ENCODE assay signal across 14 cellular contexts in the genomic region with DNA sequence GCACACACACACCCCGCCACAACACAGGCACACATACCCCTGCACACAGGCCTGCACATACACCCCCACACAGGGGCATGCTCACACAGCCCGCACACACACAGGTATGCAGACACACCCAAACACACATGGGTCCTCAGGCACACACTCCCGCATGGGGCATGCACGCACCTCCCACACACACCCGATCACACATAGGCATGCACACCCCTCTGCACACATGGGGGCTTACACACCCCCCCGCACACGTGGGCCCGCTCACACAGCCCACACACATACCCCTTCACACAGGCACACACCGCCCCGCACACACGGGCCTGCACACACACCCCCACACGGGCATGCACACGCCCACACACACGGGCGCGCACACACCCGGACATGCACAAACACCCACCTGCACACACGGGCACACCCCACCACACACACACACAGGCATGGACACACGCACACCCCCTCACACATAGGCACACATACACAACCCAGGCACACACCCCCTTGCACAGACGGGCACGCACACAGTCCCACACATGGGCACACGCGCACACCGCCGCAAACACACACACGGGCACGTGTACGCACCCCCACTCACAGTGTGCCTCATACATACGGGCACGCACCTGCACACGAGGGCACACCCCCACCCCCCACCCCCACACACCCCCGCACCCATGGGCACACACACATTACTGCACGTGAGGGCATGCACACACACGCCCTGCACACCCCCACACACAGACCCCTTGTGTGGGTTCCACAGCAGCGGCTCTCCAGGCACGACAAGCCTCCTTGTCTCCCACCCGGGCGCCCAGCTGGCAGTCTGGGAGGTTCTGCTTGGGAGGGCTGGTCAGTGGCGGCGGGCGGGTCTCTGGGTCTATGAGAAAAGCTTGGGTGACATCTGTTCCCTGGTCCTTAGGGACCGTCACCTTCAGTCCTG. TPM values are rescaled to one million over a fixed set of nuclear protein-coding genes. Genes with fewer than 3 reads are reported as not detected.
DNase-seq lines count a peak whose midpoint lies in the region; ATAC-seq, FAIRE-seq and TF ChIP-seq lines count a peak whose summit lies in the region.
"Had no signal": no experiment of that assay in that cellular context is flagged by ENCODE, and none has a peak within 500 bp of the region (broad histone marks: within the 10 kb centered on the region; RNA-seq: fewer than 3 reads in every experiment).

No MANE protein-coding gene starts in this region.

- H3K36me3 ChIP-seq in H1 (ENCODE audit: control insufficient read depth in 2 of 4, insufficient read depth in 4 of 4, low read length in 3 of 4) (peaks cover 13 to 46% (median 33%) of the 10 kb centered on the region in 4 experiments), hepatocyte (replicated peaks; ENCODE audit: insufficient read depth, low read depth) (no peaks in the 10 kb centered on the region)

- TF ChIP-seq POLR2A in H1 (IDR thresholded peaks at IDR 0.05; ENCODE audit: control extremely low read depth in 1 of 2, low read depth in 2 of 2, low read length in 2 of 2), result no peak

- DNase-seq in Right ventricle myocardium inferior (ENCODE audit: missing footprints) (peak; percentile 50), right cardiac atrium (no peak), H1 (ENCODE audit: low read depth in 1 of 2, low spot score in 2 of 2) (no peak), nephron progenitor cell (no peak), hepatocyte (ENCODE audit: low spot score) (no peak), NCI-H1436 treated with DMSO at 0.1 percent for 48 hours (lab: John Stamatoyannopoulos, UW) (no peak)
- DNase-seq: NCI-H146, NCI-H2081 treated with DMSO at 0.1 percent for 48 hours, NCI-H524 had no signal

- no peak overlapping the region for H4K5ac ChIP-seq in H1 (ENCODE audit: insufficient read length, low read depth, low read length)

- H2BK120ac ChIP-seq in H1 (replicated peaks; ENCODE audit: low read depth, low read length), result no peak overlapping the region

- peaks cover 21% of the 10 kb centered on the region for H3K36me3 Mint-ChIP-seq in nephron progenitor cell (ENCODE audit: low read depth)

- H3K4me1 ChIP-seq in right cardiac atrium (ENCODE audit: control insufficient read depth, insufficient read depth, low read length), result no peaks in the 10 kb centered on the region
- H3K4me1 ChIP-seq in H1 (replicated peaks in 1 of 4; ENCODE audit: control insufficient read depth in 3 of 4, insufficient read depth in 4 of 4, low read length in 3 of 4), result no peaks in the 10 kb centered on the region; a peak in 1 of 7 replicates
- H3K4me1 ChIP-seq in hepatocyte (ENCODE audit: insufficient read depth), result no peaks in the 10 kb centered on the region
- H3K4me1 ChIP-seq: A549 had no signal

- H2BK20ac ChIP-seq in H1 (ENCODE audit: low read length), result no peak overlapping the region

- ATAC-seq in Right ventricle myocardium inferior (no peak), right cardiac atrium (no peak), HG02973 (IDR thresholded peaks at IDR 0.05; ENCODE audit: unreplicated experiment) (no peak)
- ATAC-seq: A549 had no signal

- intact Hi-C loops in Right ventricle myocardium inferior (cut with DNase I) (no loop called here), right cardiac atrium (cut with DNase I) (no loop called here)

- no peaks in the 10 kb centered on the region for H3K27me3 Mint-ChIP-seq in nephron progenitor cell (ENCODE audit: low read depth, poor library complexity)

- H3K9ac ChIP-seq in H1 (replicated peaks in 1 of 4; ENCODE audit: extremely low read depth in 1 of 4, low read depth in 3 of 4, low read length in 3 of 4), result no peak overlapping the region

- H3K18ac ChIP-seq in H1 (ENCODE audit: extremely low read depth, low read length), result no peak overlapping the region

- H3K79me1 ChIP-seq in H1 (ENCODE audit: low read depth, low read length), result 0 out of 2 replicates have a peak, but pooled peaks cover 3% of the 10 kb centered on the region

- no peak overlapping the region for H3K27ac ChIP-seq in right cardiac atrium (ENCODE audit: low read length)
- H3K27ac ChIP-seq in H1 (ENCODE audit: low read depth, low read length), result no peak overlapping the region
- H3K27ac ChIP-seq in hepatocyte, result no peak overlapping the region
- H3K27ac ChIP-seq: A549 had no signal

- no peaks in the 10 kb centered on the region for H3K9me2 ChIP-seq in hepatocyte (replicated peaks; ENCODE audit: insufficient read depth)

- no peak overlapping the region for H2BK5ac ChIP-seq in H1 (ENCODE audit: low read depth, low read length)

- no peak overlapping the region for H2BK15ac ChIP-seq in H1 (ENCODE audit: low read length)

- H3K14ac ChIP-seq in H1 (ENCODE audit: insufficient read length), result no peak overlapping the region

- no peaks in the 10 kb centered on the region for H3K4me1 Mint-ChIP-seq in nephron progenitor cell
- H3K4me1 Mint-ChIP-seq: CD14-positive monocyte had no signal

- H2BK12ac ChIP-seq in H1 (ENCODE audit: low read depth, low read length), result no peak overlapping the region

- H3K4me3 ChIP-seq in right cardiac atrium (ENCODE audit: low read length) (no peak overlapping the region), H1 (ENCODE audit: extremely low read depth in 1 of 4, insufficient read depth in 2 of 4, low read depth in 3 of 4, low read length in 4 of 4) (no peak overlapping the region), hepatocyte (no peak overlapping the region)
- H3K4me3 ChIP-seq: A549 had no signal

- POLR2A ChIA-PET in H1 (lab: Charles Lee; ENCODE audit: partially characterized antibody), result no interaction called here

- H3K9me3 ChIP-seq in right cardiac atrium (ENCODE audit: control insufficient read depth, low read length), result no peaks in the 10 kb centered on the region
- no peaks in the 10 kb centered on the region for H3K9me3 ChIP-seq in H1 (ENCODE audit: insufficient read depth in 2 of 2, low read depth in 1 of 2, low read length in 1 of 2)
- no peaks in the 10 kb centered on the region for H3K9me3 ChIP-seq in hepatocyte (ENCODE audit: low read depth)
- H3K9me3 ChIP-seq: A549 had no signal

- peaks cover 0 to 7% of the 10 kb centered on the region in 2 experiments; a peak in 3 of 4 replicates for H3K79me2 ChIP-seq in H1 (ENCODE audit: control insufficient read depth in 1 of 2, insufficient read depth in 2 of 2, low read length in 2 of 2)
- H3K79me2 ChIP-seq in hepatocyte, result peaks cover 19% of the 10 kb centered on the region

- no peak for TF ChIP-seq EP300 in H1 (IDR thresholded peaks at IDR 0.05; ENCODE audit: borderline replicate concordance in 1 of 2, low read depth in 2 of 2, low read length in 2 of 2)

- H3K4ac ChIP-seq in H1 (replicated peaks; ENCODE audit: insufficient read length, low read depth, low read length), result no peak overlapping the region

- H3K27me3 ChIP-seq in right cardiac atrium (ENCODE audit: control insufficient read depth, insufficient read depth) (no peaks in the 10 kb centered on the region), H1 (replicated peaks in 1 of 4; ENCODE audit: control insufficient read depth in 3 of 4, extremely low read depth in 1 of 4, insufficient read depth in 3 of 4, low read length in 3 of 4) (no peaks in the 10 kb centered on the region), hepatocyte (no peaks in the 10 kb centered on the region)

- H4K8ac ChIP-seq in H1 (ENCODE audit: extremely low read depth, insufficient read depth, low read length), result peak overlapping the region; percentile 51; the same call in 1 of the 2 replicates

- H2AFZ ChIP-seq in H1 (ENCODE audit: low read length) (no peak overlapping the region), hepatocyte (no peak overlapping the region)

- H3K23ac ChIP-seq in H1 (ENCODE audit: insufficient read length), result no peak overlapping the region

- CTCF ChIA-PET in H1 (lab: Charles Lee; ENCODE audit: partially characterized antibody), result interaction anchor here (0.8 kb wide), 1 partner anchor 25 kb away, joined by 3 read pairs; no protein-coding TSS in a partner anchor

- no peak overlapping the region for H4K91ac ChIP-seq in H1 (replicated peaks; ENCODE audit: insufficient read length, low read length)

- TF ChIP-seq CTCF in H1 (IDR thresholded peaks at IDR 0.05; ENCODE audit: control extremely low read depth in 1 of 3, insufficient read depth in 1 of 3, low read depth in 1 of 3, low read length in 3 of 3) (no peak), nephron progenitor cell (IDR thresholded peaks at IDR 0.05) (no peak), hepatocyte (IDR thresholded peaks at IDR 0.05; ENCODE audit: poor library complexity) (no peak)

- 93% methylated on average over 42 of the region's 42 CpGs for WGBS in right cardiac atrium
- 93% methylated on average over 26 of the region's 42 CpGs; no CpG with 5 or more reads in 1 of the 2 experiments for WGBS in H1 (ENCODE audit: extremely low coverage in 1 of 2, insufficient coverage in 1 of 2, insufficient read length in 1 of 2, insufficient replicate concordance in 2 of 2, low coverage in 1 of 2, low lambda C conversion rate in 2 of 2, missing lambda C conversion rate in 1 of 2), 2 experiments
- WGBS in hepatocyte (ENCODE audit: low lambda C conversion rate, missing lambda C conversion rate), result 96% methylated on average over 5 of the region's 42 CpGs

- peak overlapping the region; percentile 22 for H3K27ac Mint-ChIP-seq in nephron progenitor cell

- H4K20me1 ChIP-seq in H1 (replicated peaks in 1 of 2; ENCODE audit: control insufficient read depth in 1 of 2, insufficient read depth in 2 of 2, low read length in 2 of 2) (peaks cover 0 to 12% of the 10 kb centered on the region in 2 experiments), hepatocyte (ENCODE audit: insufficient read depth, poor library complexity, severe bottlenecking) (no peaks in the 10 kb centered on the region)

- no peak overlapping the region for H3K56ac ChIP-seq in H1 (replicated peaks; ENCODE audit: insufficient read length, low read depth, low read length)

- no peaks in the 10 kb centered on the region for H3K9me3 Mint-ChIP-seq in nephron progenitor cell
- H3K9me3 Mint-ChIP-seq: CD14-positive monocyte had no signal

- H3K4me3 Mint-ChIP-seq in nephron progenitor cell, result no peak overlapping the region
- H3K4me3 Mint-ChIP-seq: CD14-positive monocyte had no signal

- no peak for TF ChIP-seq RAD21 in H1 (IDR thresholded peaks at IDR 0.05 in 1 of 2, conservative IDR thresholded peaks at IDR 0.05 in 1 of 2; ENCODE audit: low read depth in 2 of 2, low read length in 2 of 2)

- H3K4me2 ChIP-seq in H1 (ENCODE audit: insufficient read depth in 1 of 2, low read depth in 2 of 2, low read length in 2 of 2), result no peak overlapping the region
- no peak overlapping the region for H3K4me2 ChIP-seq in hepatocyte
- H3K4me2 ChIP-seq: A549 had no signal

- no peak for FAIRE-seq in H1 (lab: Jason Lieb, UNC)
- FAIRE-seq: A549, RCC 7860 had no signal

- no peaks in the 10 kb centered on the region; the same call in 1 of the 2 replicates for H3K23me2 ChIP-seq in H1 (ENCODE audit: low read depth, low read length)

- H2AK5ac ChIP-seq in H1 (ENCODE audit: low read depth, low read length), result no peak overlapping the region

RNA-seq across cellular contexts. Expression of gene ATAD3B, which starts 8.2 kb away (rescaled TPM):
- total RNA-seq in Right ventricle myocardium inferior (9.0 TPM), right cardiac atrium (10 to 100 TPM in 1 of 4 donors, 1 to 10 TPM in 3; 5.6 to 11.4 (median 8.8) TPM), hepatocyte (11.4 and 13.4 TPM in 2 replicates)
- polyA plus RNA-seq in right cardiac atrium (8.3 TPM), H1 (2011; rRNA removed) (31.3 and 43.9 TPM in 2 replicates), hepatocyte (33.2 and 40.5 TPM in 2 replicates)
- total RNA-seq in H1 (2021; fragmentation: NEBNext Ultra II Directional; extraction: Animal tissue kit (Norgen Biotek cat#: 25700)), result 63.0 and 64.4 TPM in 2 replicates
- 51.7 TPM for polyA plus RNA-seq in H1 (2011; cell fraction: cytosol; rRNA removed)
- polyA plus RNA-seq in H1 (2011; cell fraction: nucleus; rRNA removed), result 162 TPM
- 41.1 to 54.3 TPM (median 49.2 TPM) in 4 replicates for polyA plus RNA-seq in H1 (2012, experiment 1 of 2)
- polyA plus RNA-seq in H1 (2012, experiment 2 of 2), result 28.2 TPM
- polyA plus RNA-seq in H1 (2013, experiment 1 of 2), result 24.1 TPM
- 24.9 TPM for polyA plus RNA-seq in H1 (2013, experiment 2 of 2)
- polyA minus RNA-seq in H1 (2011; rRNA and poly(A)+ RNA removed), result 16.1 and 16.2 TPM in 2 replicates
- polyA minus RNA-seq in H1 (2011; cell fraction: cytosol; rRNA and poly(A)+ RNA removed), result 31.8 TPM
- 26.6 TPM for polyA minus RNA-seq in H1 (2011; cell fraction: nucleus; rRNA and poly(A)+ RNA removed)

RNA-seq across cellular contexts. Expression of gene ATAD3C, which starts 30.3 kb away (rescaled TPM):
- total RNA-seq in Right ventricle myocardium inferior, result 1.8 TPM
- 1 to 10 TPM; 1.3 to 3.4 (median 2.2) TPM for total RNA-seq in right cardiac atrium
- 0.52 TPM for polyA plus RNA-seq in right cardiac atrium
- total RNA-seq in H1 (2021; fragmentation: NEBNext Ultra II Directional; extraction: Animal tissue kit (Norgen Biotek cat#: 25700)), result 1.3 and 2.0 TPM in 2 replicates
- polyA plus RNA-seq in H1 (2011; rRNA removed), result 2.7 and 2.8 TPM in 2 replicates
- polyA plus RNA-seq in H1 (2011; cell fraction: cytosol; rRNA removed), result 2.3 TPM
- 10.7 TPM for polyA plus RNA-seq in H1 (2011; cell fraction: nucleus; rRNA removed)
- polyA plus RNA-seq in H1 (2012, experiment 1 of 2), result 3.1 to 5.1 TPM (median 3.8 TPM) in 4 replicates
- 1.9 TPM for polyA plus RNA-seq in H1 (2012, experiment 2 of 2)
- polyA plus RNA-seq in H1 (2013, experiment 1 of 2), result 1.1 TPM
- polyA plus RNA-seq in H1 (2013, experiment 2 of 2), result 0.74 TPM
- polyA minus RNA-seq in H1 (2011; rRNA and poly(A)+ RNA removed), result 0.57 and 0.88 TPM in 2 replicates
- polyA minus RNA-seq in H1 (2011; cell fraction: cytosol; rRNA and poly(A)+ RNA removed), result 0.73 TPM
- polyA minus RNA-seq in H1 (2011; cell fraction: nucleus; rRNA and poly(A)+ RNA removed), result 3.2 TPM
- 0.10 TPM in 1 of 2 replicates, not detected in the other for total RNA-seq in hepatocyte
- polyA plus RNA-seq in hepatocyte, result 0.99 and 1.2 TPM in 2 replicates
- total RNA-seq: HT1080 had no signal
- polyA plus RNA-seq: A549, CD14-positive monocyte had no signal

RNA-seq across cellular contexts. Expression of gene ATAD3A, which starts 32.1 kb away (rescaled TPM):
- 17.9 TPM for total RNA-seq in Right ventricle myocardium inferior
- total RNA-seq in right cardiac atrium, result 10 to 100 TPM; 13.6 to 20.1 (median 15.7) TPM
- 16.7 TPM for polyA plus RNA-seq in right cardiac atrium
- 63.7 and 64.7 TPM in 2 replicates for total RNA-seq in H1 (2021; fragmentation: NEBNext Ultra II Directional; extraction: Animal tissue kit (Norgen Biotek cat#: 25700))
- 28.3 and 46.7 TPM in 2 replicates for polyA plus RNA-seq in H1 (2011; rRNA removed)
- polyA plus RNA-seq in H1 (2011; cell fraction: cytosol; rRNA removed), result 44.7 TPM
- polyA plus RNA-seq in H1 (2011; cell fraction: nucleus; rRNA removed), result 62.6 TPM
- 32.8 to 59.1 TPM (median 55.6 TPM) in 4 replicates for polyA plus RNA-seq in H1 (2012, experiment 1 of 2)
- polyA plus RNA-seq in H1 (2012, experiment 2 of 2), result 37.3 TPM
- 32.6 TPM for polyA plus RNA-seq in H1 (2013, experiment 1 of 2)
- polyA plus RNA-seq in H1 (2013, experiment 2 of 2), result 31.7 TPM
- polyA minus RNA-seq in H1 (2011; rRNA and poly(A)+ RNA removed), result 16.2 and 18.2 TPM in 2 replicates
- 33.1 TPM for polyA minus RNA-seq in H1 (2011; cell fraction: cytosol; rRNA and poly(A)+ RNA removed)
- polyA minus RNA-seq in H1 (2011; cell fraction: nucleus; rRNA and poly(A)+ RNA removed), result 21.4 TPM
- 15.5 and 16.7 TPM in 2 replicates for total RNA-seq in hepatocyte
- polyA plus RNA-seq in hepatocyte, result 46.7 and 49.4 TPM in 2 replicates

RNA-seq across cellular contexts. Expression of gene VWA1, which starts 44.3 kb away (rescaled TPM):
- total RNA-seq in Right ventricle myocardium inferior (20.5 TPM), right cardiac atrium (10 to 100 TPM; 25.0 to 38.6 (median 25.6) TPM), hepatocyte (37.7 and 38.1 TPM in 2 replicates)
- polyA plus RNA-seq in right cardiac atrium (17.3 TPM), H1 (2011; rRNA removed) (16.0 and 19.5 TPM in 2 replicates), hepatocyte (114 and 131 TPM in 2 replicates)
- total RNA-seq in H1 (2021; fragmentation: NEBNext Ultra II Directional; extraction: Animal tissue kit (Norgen Biotek cat#: 25700)), result 36.6 and 42.0 TPM in 2 replicates
- 15.8 TPM for polyA plus RNA-seq in H1 (2011; cell fraction: cytosol; rRNA removed)
- polyA plus RNA-seq in H1 (2011; cell fraction: nucleus; rRNA removed), result 26.0 TPM
- polyA plus RNA-seq in H1 (2012, experiment 1 of 2), result 15.3 to 20.4 TPM (median 19.1 TPM) in 4 replicates
- polyA plus RNA-seq in H1 (2012, experiment 2 of 2), result 11.3 TPM
- 32.5 TPM for polyA plus RNA-seq in H1 (2013, experiment 1 of 2)
- 30.8 TPM for polyA plus RNA-seq in H1 (2013, experiment 2 of 2)
- polyA minus RNA-seq in H1 (2011; rRNA and poly(A)+ RNA removed), result 3.7 and 6.6 TPM in 2 replicates
- polyA minus RNA-seq in H1 (2011; cell fraction: cytosol; rRNA and poly(A)+ RNA removed), result 13.1 TPM
- polyA minus RNA-seq in H1 (2011; cell fraction: nucleus; rRNA and poly(A)+ RNA removed), result 13.6 TPM
- polyA plus RNA-seq: CD14-positive monocyte had no signal

RNA-seq across cellular contexts. Expression of gene ANKRD65, which starts 58.7 kb away (rescaled TPM):
- total RNA-seq in Right ventricle myocardium inferior, result 3.0 TPM
- 1 to 10 TPM; 1.6 to 3.6 (median 2.9) TPM for total RNA-seq in right cardiac atrium
- polyA plus RNA-seq in right cardiac atrium, result 4.5 TPM
- 1.8 and 2.2 TPM in 2 replicates for total RNA-seq in H1 (2021; fragmentation: NEBNext Ultra II Directional; extraction: Animal tissue kit (Norgen Biotek cat#: 25700))
- polyA plus RNA-seq in H1 (2011; rRNA removed), result 1.7 and 2.0 TPM in 2 replicates
- polyA plus RNA-seq in H1 (2011; cell fraction: cytosol; rRNA removed), result 3.2 TPM
- 6.6 TPM for polyA plus RNA-seq in H1 (2011; cell fraction: nucleus; rRNA removed)
- polyA plus RNA-seq in H1 (2012, experiment 1 of 2), result 2.6 to 3.5 TPM (median 3.3 TPM) in 4 replicates
- 3.2 TPM for polyA plus RNA-seq in H1 (2012, experiment 2 of 2)
- 1.2 TPM for polyA plus RNA-seq in H1 (2013, experiment 1 of 2)
- 1.3 TPM for polyA plus RNA-seq in H1 (2013, experiment 2 of 2)
- 0.73 and 0.80 TPM in 2 replicates for polyA minus RNA-seq in H1 (2011; rRNA and poly(A)+ RNA removed)
- 1.7 TPM for polyA minus RNA-seq in H1 (2011; cell fraction: cytosol; rRNA and poly(A)+ RNA removed)
- polyA minus RNA-seq in H1 (2011; cell fraction: nucleus; rRNA and poly(A)+ RNA removed), result 2.2 TPM
- 2.1 and 6.5 TPM in 2 replicates for total RNA-seq in hepatocyte
- 5.5 and 7.3 TPM in 2 replicates for polyA plus RNA-seq in hepatocyte
- total RNA-seq: HT1080 had no signal
- polyA plus RNA-seq: CD14-positive monocyte had no signal
